Comparison of ENCODE assay signal across 22 cellular contexts in the genomic region with DNA sequence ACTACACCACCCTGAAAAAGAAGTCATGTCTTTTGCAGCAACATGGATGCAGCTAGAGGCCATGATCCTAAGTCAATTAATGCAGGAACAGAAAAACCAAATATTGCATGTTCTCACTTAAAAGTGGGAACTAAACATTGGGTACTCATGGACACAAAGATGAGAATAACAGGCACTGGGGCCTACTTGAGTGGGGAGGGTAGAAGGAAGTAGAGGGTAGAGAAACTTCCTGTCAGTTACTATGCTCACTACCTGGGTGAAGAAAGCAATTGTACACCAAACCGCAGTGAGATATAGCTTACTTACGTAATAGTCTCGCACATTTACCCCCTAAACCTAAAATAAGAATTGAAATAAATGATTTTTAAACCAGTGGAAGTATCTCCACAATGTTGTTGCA.
"Had no signal": no experiment of that assay in that cellular context is flagged by ENCODE, and none has a peak within 500 bp of the region (broad histone marks: within the 10 kb centered on the region; RNA-seq: fewer than 3 reads in every experiment).

No MANE protein-coding gene starts in this region.

- DNase-seq: effector memory CD8-positive, alpha-beta T cell; esophagus squamous epithelium; foreskin keratinocyte; head of caudate nucleus; hippocampal formation; left colon; left ventricle myocardium superior; mesenchymal stem cell; midbrain; naive B cell; psoas muscle; retina; right lobe of liver; stimulated activated CD4-positive, alpha-beta T cell treated with anti-CD3 and anti-CD28 coated beads, Interleukin-2, amount 100 ng/mL, for 24 hours; stimulated activated CD4-positive, alpha-beta T cell treated with anti-CD3 and anti-CD28 coated beads, Interleukin-4, amount 100 ng/mL, for 4 hours; stimulated activated naive B cell treated with anti-CD40 and anti-IgM and Interleukin-4, amounts not matched to agents 10 μg/mL and 1 μg/mL and 100 μg/mL, for 72 hours; stimulated activated naive CD8-positive, alpha-beta T cell treated with anti-CD3 and anti-CD28 coated beads, Interleukin-15, amount 100 ng/mL, for 72 hours; testis; upper lobe of right lung had no signal

- ATAC-seq: effector memory CD8-positive, alpha-beta T cell; foreskin keratinocyte; left colon; left ventricle myocardium superior; psoas muscle; right lobe of liver; stimulated activated naive B cell treated with anti-CD40 and anti-IgM and Interleukin-4, amounts not matched to agents 10 μg/mL and 1 μg/mL and 100 μg/mL, for 72 hours; stimulated activated naive CD8-positive, alpha-beta T cell treated with anti-CD3 and anti-CD28 coated beads, Interleukin-15, amount 100 ng/mL, for 72 hours; upper lobe of right lung had no signal

- H3K4me3 ChIP-seq: esophagus squamous epithelium, lung, psoas muscle, right lobe of liver, testis, tibial nerve, upper lobe of right lung, vagina had no signal
